ENCODE assay signal across 1 cellular context in genomic region chr1:185650602-185651230, GRCh38.
TF ChIP-seq lines count a peak whose summit lies in the region.

No MANE protein-coding gene starts in this region.

TF ChIP-seq in SK-N-SH treated with all-trans-retinoic acid at 6 μM for 48 hours, 23 proteins besides CTCF, POLR2A, EP300 and RAD21 (continued from another document):
- TF ChIP-seq, protein P1, sequence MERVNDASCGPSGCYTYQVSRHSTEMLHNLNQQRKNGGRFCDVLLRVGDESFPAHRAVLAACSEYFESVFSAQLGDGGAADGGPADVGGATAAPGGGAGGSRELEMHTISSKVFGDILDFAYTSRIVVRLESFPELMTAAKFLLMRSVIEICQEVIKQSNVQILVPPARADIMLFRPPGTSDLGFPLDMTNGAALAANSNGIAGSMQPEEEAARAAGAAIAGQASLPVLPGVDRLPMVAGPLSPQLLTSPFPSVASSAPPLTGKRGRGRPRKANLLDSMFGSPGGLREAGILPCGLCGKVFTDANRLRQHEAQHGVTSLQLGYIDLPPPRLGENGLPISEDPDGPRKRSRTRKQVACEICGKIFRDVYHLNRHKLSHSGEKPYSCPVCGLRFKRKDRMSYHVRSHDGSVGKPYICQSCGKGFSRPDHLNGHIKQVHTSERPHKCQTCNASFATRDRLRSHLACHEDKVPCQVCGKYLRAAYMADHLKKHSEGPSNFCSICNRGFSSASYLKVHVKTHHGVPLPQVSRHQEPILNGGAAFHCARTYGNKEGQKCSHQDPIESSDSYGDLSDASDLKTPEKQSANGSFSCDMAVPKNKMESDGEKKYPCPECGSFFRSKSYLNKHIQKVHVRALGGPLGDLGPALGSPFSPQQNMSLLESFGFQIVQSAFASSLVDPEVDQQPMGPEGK (CRISPR knock-in tag; IDR thresholded peaks at IDR 0.05; ENCODE audit: borderline replicate concordance), result no peak
- no peak for TF ChIP-seq CREB5 (CRISPR knock-in tag; IDR thresholded peaks at IDR 0.05; ENCODE audit: low read depth)
- no peak for TF ChIP-seq TOX (CRISPR knock-in tag; IDR thresholded peaks at IDR 0.05; ENCODE audit: borderline replicate concordance)
- no peak for TF ChIP-seq OSR1 (CRISPR knock-in tag; IDR thresholded peaks at IDR 0.05)
- no peak for TF ChIP-seq ZFP30 (CRISPR knock-in tag; IDR thresholded peaks at IDR 0.05)
- TF ChIP-seq ESRRG (CRISPR knock-in tag; IDR thresholded peaks at IDR 0.05), result no peak
TF ChIP-seq in SK-N-SH treated with all-trans-retinoic acid at 6 μM for 48 hours: peak in this region for 0.
